ENCODE assay signal across 19 cellular contexts in the genomic region with DNA sequence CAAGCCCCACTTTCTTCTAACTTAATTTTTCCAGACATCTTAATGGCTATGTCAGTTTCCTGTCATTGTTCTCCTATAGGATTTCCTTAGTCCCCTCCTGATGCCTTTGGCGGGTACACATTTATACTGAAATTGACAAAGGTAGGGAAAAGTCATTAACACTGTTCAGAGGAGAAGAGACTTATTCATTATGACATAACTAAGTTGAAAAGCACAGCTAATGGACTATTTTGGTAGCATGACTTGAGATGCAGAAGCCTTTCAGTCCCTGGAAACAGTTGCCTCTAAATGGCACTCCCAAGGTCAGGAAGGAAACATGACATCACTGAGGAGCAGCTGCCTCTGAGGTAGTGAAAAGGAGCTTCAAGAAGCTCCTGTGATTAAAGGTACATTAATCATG.
DNase-seq lines count a peak whose midpoint lies in the region; ATAC-seq and TF ChIP-seq lines count a peak whose summit lies in the region.
"Had no signal": no experiment of that assay in that cellular context is flagged by ENCODE, and none has a peak within 500 bp of the region (broad histone marks: within the 10 kb centered on the region; RNA-seq: fewer than 3 reads in every experiment).

No MANE protein-coding gene starts in this region.

- no peaks in the 10 kb centered on the region for H3K9me3 Mint-ChIP-seq in HFFc6
- H3K9me3 Mint-ChIP-seq in activated T-helper 2 cell treated with anti-CD3 and anti-CD28 coated beads, Interferon-gamma antibody, Interleukin-2, Interleukin-4, amounts not matched to agents 10 μg/mL and 5 μg/mL and 100 μg/mL, durations not matched to agents 14 hours and 24 hours and 36 hours, result no peaks in the 10 kb centered on the region
- H3K9me3 Mint-ChIP-seq: activated naive CD4-positive, alpha-beta T cell treated with anti-CD3 and anti-CD28 coated beads, Interleukin-2, amount 10 ng/mL, durations not matched to agents 7 days and 5 days; nephron had no signal

- peaks cover 59% of the 10 kb centered on the region for H3K4me1 Mint-ChIP-seq in HFFc6 (ENCODE audit: low read depth)
- no peaks in the 10 kb centered on the region for H3K4me1 Mint-ChIP-seq in activated T-helper 2 cell treated with anti-CD3 and anti-CD28 coated beads, Interferon-gamma antibody, Interleukin-2, Interleukin-4, amounts not matched to agents 10 μg/mL and 5 μg/mL and 100 μg/mL, durations not matched to agents 14 hours and 24 hours and 36 hours (ENCODE audit: low read depth)
- H3K4me1 Mint-ChIP-seq: activated naive CD4-positive, alpha-beta T cell treated with anti-CD3 and anti-CD28 coated beads, Interleukin-2, amount 10 ng/mL, durations not matched to agents 7 days and 5 days; T-helper 17 cell had no signal

- TF ChIP-seq CTCF in HFFc6 (IDR thresholded peaks at IDR 0.05) (no peak), lung (IDR thresholded peaks at IDR 0.05; ENCODE audit: control extremely low read depth, extremely low read depth) (no peak)

- H3K36me3 ChIP-seq in lung (ENCODE audit: control insufficient read depth in 2 of 2, insufficient read depth in 2 of 2, low read length in 2 of 2), result no peaks in the 10 kb centered on the region
- H3K36me3 ChIP-seq: right lobe of liver had no signal

- peak; percentile 1 for DNase-seq in A172 (ENCODE audit: low spot score)
- peak; percentile 4 for DNase-seq in HFFc6
- DNase-seq in dermis blood vessel endothelial cell, result peak; percentile 98
- DNase-seq in lung (ENCODE audit: low spot score), result no peak
- DNase-seq in activated T-helper 2 cell treated with anti-CD3 and anti-CD28 coated beads, Interferon-gamma antibody, Interleukin-2, Interleukin-4, amounts not matched to agents 10 μg/mL and 5 μg/mL and 100 μg/mL, durations not matched to agents 14 hours and 24 hours and 36 hours (ENCODE audit: low spot score), result no peak
- no peak for DNase-seq in NCI-H2227 treated with DMSO at 0.1 percent for 48 hours (lab: John Stamatoyannopoulos, UW)
- no peak for DNase-seq in NCI-H774 (lab: John Stamatoyannopoulos, UW)
- DNase-seq: activated CD8-positive, alpha-beta memory T cell treated with anti-CD3 and anti-CD28 coated beads, Interleukin-2, amount 50 U/mL, for 4 hours; activated naive CD4-positive, alpha-beta T cell treated with anti-CD3 and anti-CD28 coated beads, Interleukin-2, amount 10 ng/mL, durations not matched to agents 7 days and 5 days; Caco-2; central memory CD4-positive, alpha-beta T cell; NCI-H2081; right lobe of liver; T-helper 17 cell; testis had no signal

- no peaks in the 10 kb centered on the region for H3K9me3 ChIP-seq in lung (ENCODE audit: control insufficient read depth in 2 of 2, insufficient read depth in 1 of 2, low read length in 1 of 2)
- H3K9me3 ChIP-seq: Caco-2, right lobe of liver, testis had no signal

- no peaks in the 10 kb centered on the region for H3K4me1 ChIP-seq in lung (ENCODE audit: control insufficient read depth in 2 of 2, insufficient read depth in 2 of 2, low read length in 2 of 2)
- H3K4me1 ChIP-seq: Caco-2, right lobe of liver, testis had no signal

- intact Hi-C loops in activated T-helper 2 cell treated with anti-CD3 and anti-CD28 coated beads, Interferon-gamma antibody, Interleukin-2, Interleukin-4, amounts not matched to agents 10 μg/mL and 5 μg/mL and 100 μg/mL, durations not matched to agents 14 hours and 24 hours and 36 hours (cut with micrococcal nuclease), result no loop called here

- H3K27ac ChIP-seq in lung (ENCODE audit: low read depth in 1 of 2, low read length in 1 of 2), result no peak overlapping the region
- H3K27ac ChIP-seq: right lobe of liver, RWPE1, testis had no signal

- H3K36me3 Mint-ChIP-seq in HFFc6 (ENCODE audit: low read depth), result no peaks in the 10 kb centered on the region
- no peaks in the 10 kb centered on the region for H3K36me3 Mint-ChIP-seq in activated T-helper 2 cell treated with anti-CD3 and anti-CD28 coated beads, Interferon-gamma antibody, Interleukin-2, Interleukin-4, amounts not matched to agents 10 μg/mL and 5 μg/mL and 100 μg/mL, durations not matched to agents 14 hours and 24 hours and 36 hours (ENCODE audit: low read depth)
- H3K36me3 Mint-ChIP-seq: activated naive CD4-positive, alpha-beta T cell treated with anti-CD3 and anti-CD28 coated beads, Interleukin-2, amount 10 ng/mL, durations not matched to agents 7 days and 5 days had no signal

- peak; percentile 27 for ATAC-seq in lung (ENCODE audit: insufficient read depth, low FRiP score)
- ATAC-seq in activated CD4-positive, CD25-positive, alpha-beta regulatory T cell treated with anti-CD3 and anti-CD28 coated beads, Interleukin-2, amount 50 U/mL, for 24 hours, result no peak
- ATAC-seq: left lobe of liver, T-helper 17 cell had no signal

- no peaks in the 10 kb centered on the region for H3K27me3 ChIP-seq in lung (ENCODE audit: control insufficient read depth, insufficient read depth)
- H3K27me3 ChIP-seq: right lobe of liver, testis had no signal

- H3K27me3 Mint-ChIP-seq in HFFc6 (ENCODE audit: insufficient read depth), result no peaks in the 10 kb centered on the region
- no peaks in the 10 kb centered on the region for H3K27me3 Mint-ChIP-seq in activated T-helper 2 cell treated with anti-CD3 and anti-CD28 coated beads, Interferon-gamma antibody, Interleukin-2, Interleukin-4, amounts not matched to agents 10 μg/mL and 5 μg/mL and 100 μg/mL, durations not matched to agents 14 hours and 24 hours and 36 hours (ENCODE audit: low read depth)
- H3K27me3 Mint-ChIP-seq: activated naive CD4-positive, alpha-beta T cell treated with anti-CD3 and anti-CD28 coated beads, Interleukin-2, amount 10 ng/mL, durations not matched to agents 7 days and 5 days had no signal

- peak overlapping the region; percentile 29; the same call in 1 of the 2 replicates for H3K4me3 Mint-ChIP-seq in HFFc6
- no peak overlapping the region for H3K4me3 Mint-ChIP-seq in activated T-helper 2 cell treated with anti-CD3 and anti-CD28 coated beads, Interferon-gamma antibody, Interleukin-2, Interleukin-4, amounts not matched to agents 10 μg/mL and 5 μg/mL and 100 μg/mL, durations not matched to agents 14 hours and 24 hours and 36 hours (ENCODE audit: low read depth)
- H3K4me3 Mint-ChIP-seq: activated naive CD4-positive, alpha-beta T cell treated with anti-CD3 and anti-CD28 coated beads, Interleukin-2, amount 10 ng/mL, durations not matched to agents 7 days and 5 days; nephron; T-helper 17 cell had no signal

- 79% methylated on average over 1 of the region's 1 CpG for WGBS in lung, 2 donors

- no peak overlapping the region for H3K4me3 ChIP-seq in lung
- H3K4me3 ChIP-seq: right lobe of liver, testis had no signal

- H3K27ac Mint-ChIP-seq in HFFc6, result peak overlapping the region; percentile 67
- H3K27ac Mint-ChIP-seq in activated T-helper 2 cell treated with anti-CD3 and anti-CD28 coated beads, Interferon-gamma antibody, Interleukin-2, Interleukin-4, amounts not matched to agents 10 μg/mL and 5 μg/mL and 100 μg/mL, durations not matched to agents 14 hours and 24 hours and 36 hours, result no peak overlapping the region
- H3K27ac Mint-ChIP-seq: activated naive CD4-positive, alpha-beta T cell treated with anti-CD3 and anti-CD28 coated beads, Interleukin-2, amount 10 ng/mL, durations not matched to agents 7 days and 5 days; nephron; T-helper 17 cell had no signal

Comparison
In these comparisons a context has a peak if more than half of its experiments do, and no peak if none do; other contexts are left out.
1. DNase-seq: peak in A172 (single experiment), HFFc6 (single experiment) and dermis blood vessel endothelial cell (single experiment); none in lung (single experiment), activated T-helper 2 cell treated with anti-CD3 and anti-CD28 coated beads, Interferon-gamma antibody, Interleukin-2, Interleukin-4, amounts not matched to agents 10 μg/mL and 5 μg/mL and 100 μg/mL, durations not matched to agents 14 hours and 24 hours and 36 hours (single experiment), NCI-H2227 treated with DMSO at 0.1 percent for 48 hours (single experiment) and NCI-H774 (single experiment).